In genomic region chr11:10302294-10302743, GRCh38 we compare ENCODE assay signal across 8 cellular contexts. TPM values are rescaled to one million over a fixed set of nuclear protein-coding genes. Genes with fewer than 3 reads are reported as not detected.
DNase-seq lines count a peak whose midpoint lies in the region; ATAC-seq, FAIRE-seq and TF ChIP-seq lines count a peak whose summit lies in the region.

No MANE protein-coding gene starts in this region.

- TF ChIP-seq POLR2A in A549 (IDR thresholded peaks at IDR 0.05; ENCODE audit: low read length) (no peak), right lobe of liver (IDR thresholded peaks at IDR 0.05) (no peak)

- ATAC-seq in A549 (no peak), right lobe of liver (peak in 1 of 4 donors; percentile 3), GM21528 (IDR thresholded peaks at IDR 0.05; ENCODE audit: low FRiP score, unreplicated experiment) (no peak)

- DNase-seq in A549 (ENCODE audit: low read depth in 1 of 2, low spot score in 1 of 2) (no peak), HL-60 (ENCODE audit: low read depth in 1 of 2, low spot score in 1 of 2) (no peak), right lobe of liver (peak in 1 of 3 donors; percentile 24), Ammon's horn (ENCODE audit: low spot score) (no peak), SKM-1 (lab: John Stamatoyannopoulos, UW; ENCODE audit: unreplicated experiment) (no peak)

- peaks cover 0 to 3% (median 0%) of the 10 kb centered on the region in 5 experiments for H3K9me3 Mint-ChIP-seq in brain

- peak overlapping the region; percentile 92 for H3K4me2 ChIP-seq in A549

- H3K4me1 Mint-ChIP-seq in brain = peaks cover 43% of the 10 kb centered on the region

- intact Hi-C loops in right lobe of liver (cut with DNase I) = no loop called here

- peak overlapping the region in 4 of 5 experiments; percentile 80 to 99 (median 94) for H3K27ac Mint-ChIP-seq in brain

- no peaks in the 10 kb centered on the region for H3K36me3 ChIP-seq in right lobe of liver
- no peaks in the 10 kb centered on the region for H3K36me3 ChIP-seq in urinary bladder (ENCODE audit: insufficient read depth)

- TF ChIP-seq CTCF in A549 (IDR thresholded peaks at IDR 0.05) (no peak), HL-60 (IDR thresholded peaks at IDR 0.05; ENCODE audit: insufficient read depth, low read length) (no peak), brain (conservative IDR thresholded peaks at IDR 0.05) (no peak), right lobe of liver (IDR thresholded peaks at IDR 0.05) (no peak)

- peak overlapping the region; percentile 91 to 100 (median 98) for H3K4me3 Mint-ChIP-seq in brain

- H3K27me3 Mint-ChIP-seq in brain = peaks cover 90% of the 10 kb centered on the region

- peak overlapping the region; percentile 75 for H3K4me3 ChIP-seq in A549
- H3K4me3 ChIP-seq in HL-60 (replicated peaks; ENCODE audit: insufficient read depth, low read length) = peak overlapping the region; percentile 56
- peak overlapping the region; percentile 66 to 73 (median 72) for H3K4me3 ChIP-seq in right lobe of liver
- H3K4me3 ChIP-seq in urinary bladder (ENCODE audit: low read depth, low read length) = peak overlapping the region; percentile 77

- 27% methylated on average over 13 of the region's 13 CpGs for WGBS in A549 (ENCODE audit: missing lambda C conversion rate)
- WGBS in right lobe of liver (ENCODE audit: insufficient coverage, low coverage, low lambda C conversion rate, missing lambda C conversion rate) = 25% methylated on average over 12 of the region's 13 CpGs
- 38% methylated on average over 13 of the region's 13 CpGs for WGBS in urinary bladder

- H3K27me3 ChIP-seq in HL-60 (ENCODE audit: insufficient read depth, poor library complexity, severe bottlenecking) = no peaks in the 10 kb centered on the region
- no peaks in the 10 kb centered on the region for H3K27me3 ChIP-seq in right lobe of liver

- POLR2A ChIA-PET in A549 (lab: Yijun Ruan, JAX) = interaction anchor here (0.6 to 5.0 kb wide), 6 partner anchors 14 to 544 kb away, joined by 3 to 53 read pairs (median 3); partner anchors contain the start of gene EIF4G2

- no peak for TF ChIP-seq RAD21 in A549 (conservative IDR thresholded peaks at IDR 0.05 in 1 of 2, IDR thresholded peaks at IDR 0.05 in 1 of 2)

- H3K27ac ChIP-seq in A549 = peak overlapping the region; percentile 94
- H3K27ac ChIP-seq in HL-60 (replicated peaks) = peak overlapping the region; percentile 66
- peak overlapping the region; percentile 88 to 91 (median 89) for H3K27ac ChIP-seq in right lobe of liver
- peak overlapping the region; percentile 90 for H3K27ac ChIP-seq in urinary bladder (ENCODE audit: low read depth)

- CTCF ChIA-PET in A549 (lab: Yijun Ruan, JAX) = interaction anchor here (0.6 to 11.0 kb wide), 7 partner anchors 11 to 543 kb away, joined by 3 to 188 read pairs (median 11); no protein-coding TSS in a partner anchor

- H3K4me1 ChIP-seq in A549 = peaks cover 13% of the 10 kb centered on the region
- H3K4me1 ChIP-seq in right lobe of liver = peaks cover 0 to 17% (median 2%) of the 10 kb centered on the region in 4 donors
- peaks cover 1% of the 10 kb centered on the region for H3K4me1 ChIP-seq in urinary bladder (ENCODE audit: insufficient read depth)

- TF ChIP-seq EP300 in A549 (IDR thresholded peaks at IDR 0.05) = no peak

- peaks cover 8% of the 10 kb centered on the region for H3K36me3 Mint-ChIP-seq in brain

- FAIRE-seq in A549 (lab: Jason Lieb, UNC) = no peak

- H3K9me3 ChIP-seq in A549 (no peaks in the 10 kb centered on the region), right lobe of liver (no peaks in the 10 kb centered on the region)

TF ChIP-seq in A549, 52 proteins besides CTCF, POLR2A, EP300 and RAD21:
- no peak for TF ChIP-seq CBX8 (IDR thresholded peaks at IDR 0.05)
- TF ChIP-seq, protein P1, sequence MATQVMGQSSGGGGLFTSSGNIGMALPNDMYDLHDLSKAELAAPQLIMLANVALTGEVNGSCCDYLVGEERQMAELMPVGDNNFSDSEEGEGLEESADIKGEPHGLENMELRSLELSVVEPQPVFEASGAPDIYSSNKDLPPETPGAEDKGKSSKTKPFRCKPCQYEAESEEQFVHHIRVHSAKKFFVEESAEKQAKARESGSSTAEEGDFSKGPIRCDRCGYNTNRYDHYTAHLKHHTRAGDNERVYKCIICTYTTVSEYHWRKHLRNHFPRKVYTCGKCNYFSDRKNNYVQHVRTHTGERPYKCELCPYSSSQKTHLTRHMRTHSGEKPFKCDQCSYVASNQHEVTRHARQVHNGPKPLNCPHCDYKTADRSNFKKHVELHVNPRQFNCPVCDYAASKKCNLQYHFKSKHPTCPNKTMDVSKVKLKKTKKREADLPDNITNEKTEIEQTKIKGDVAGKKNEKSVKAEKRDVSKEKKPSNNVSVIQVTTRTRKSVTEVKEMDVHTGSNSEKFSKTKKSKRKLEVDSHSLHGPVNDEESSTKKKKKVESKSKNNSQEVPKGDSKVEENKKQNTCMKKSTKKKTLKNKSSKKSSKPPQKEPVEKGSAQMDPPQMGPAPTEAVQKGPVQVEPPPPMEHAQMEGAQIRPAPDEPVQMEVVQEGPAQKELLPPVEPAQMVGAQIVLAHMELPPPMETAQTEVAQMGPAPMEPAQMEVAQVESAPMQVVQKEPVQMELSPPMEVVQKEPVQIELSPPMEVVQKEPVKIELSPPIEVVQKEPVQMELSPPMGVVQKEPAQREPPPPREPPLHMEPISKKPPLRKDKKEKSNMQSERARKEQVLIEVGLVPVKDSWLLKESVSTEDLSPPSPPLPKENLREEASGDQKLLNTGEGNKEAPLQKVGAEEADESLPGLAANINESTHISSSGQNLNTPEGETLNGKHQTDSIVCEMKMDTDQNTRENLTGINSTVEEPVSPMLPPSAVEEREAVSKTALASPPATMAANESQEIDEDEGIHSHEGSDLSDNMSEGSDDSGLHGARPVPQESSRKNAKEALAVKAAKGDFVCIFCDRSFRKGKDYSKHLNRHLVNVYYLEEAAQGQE (IDR thresholded peaks at IDR 0.05) = peak; percentile 17; the same call in 1 of the 2 replicates
- no peak for TF ChIP-seq CHD2 (IDR thresholded peaks at IDR 0.05; ENCODE audit: low read length, partially characterized antibody)
- TF ChIP-seq HOXB13 (CRISPR knock-in tag; IDR thresholded peaks at IDR 0.05; ENCODE audit: low read depth) = no peak
- TF ChIP-seq, protein P2, sequence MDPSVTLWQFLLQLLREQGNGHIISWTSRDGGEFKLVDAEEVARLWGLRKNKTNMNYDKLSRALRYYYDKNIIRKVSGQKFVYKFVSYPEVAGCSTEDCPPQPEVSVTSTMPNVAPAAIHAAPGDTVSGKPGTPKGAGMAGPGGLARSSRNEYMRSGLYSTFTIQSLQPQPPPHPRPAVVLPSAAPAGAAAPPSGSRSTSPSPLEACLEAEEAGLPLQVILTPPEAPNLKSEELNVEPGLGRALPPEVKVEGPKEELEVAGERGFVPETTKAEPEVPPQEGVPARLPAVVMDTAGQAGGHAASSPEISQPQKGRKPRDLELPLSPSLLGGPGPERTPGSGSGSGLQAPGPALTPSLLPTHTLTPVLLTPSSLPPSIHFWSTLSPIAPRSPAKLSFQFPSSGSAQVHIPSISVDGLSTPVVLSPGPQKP (IDR thresholded peaks at IDR 0.05; ENCODE audit: low read depth, low read length) = no peak
- no peak for TF ChIP-seq KDM5A (IDR thresholded peaks at IDR 0.05)

RNA-seq across cellular contexts. Expression of gene ADM, which starts 2.6 kb away (rescaled TPM):
- 69.4 and 72.1 TPM in 2 replicates for polyA plus RNA-seq in A549 (2011; rRNA removed)
- 212 and 216 TPM in 2 replicates for polyA plus RNA-seq in A549 (2012; cell fraction: cytosol; rRNA removed)
- polyA plus RNA-seq in A549 (2012; cell fraction: nucleus; rRNA removed) = 370 and 459 TPM in 2 replicates
- polyA plus RNA-seq in A549 (2017; fragmentation: RNase III; extraction: RNeasy Plus Mini Kit Qiagen cat#74134 plus additional on column Dnase treatment) = 65.8 to 91.3 TPM (median 66.3 TPM) in 3 replicates
- 75.4 and 88.9 TPM in 2 replicates for polyA minus RNA-seq in A549 (2011; rRNA and poly(A)+ RNA removed)
- 7.8 TPM for polyA plus RNA-seq in brain (ENCODE audit: insufficient read depth, low read depth, low replicate concordance)
- total RNA-seq in right lobe of liver = 10 to 100 TPM in 5 of 6 experiments, 1 to 10 TPM in 1; 7.9 to 82.6 (median 21.6) TPM
- 28.2 TPM for total RNA-seq in urinary bladder
- 47.2 TPM for polyA plus RNA-seq in urinary bladder

RNA-seq across cellular contexts. Expression of gene SBF2, which starts 8.3 kb away (rescaled TPM):
- polyA plus RNA-seq in A549 (2011; rRNA removed) = 49.6 and 59.0 TPM in 2 replicates
- 12.9 and 14.6 TPM in 2 replicates for polyA plus RNA-seq in A549 (2012; cell fraction: cytosol; rRNA removed)
- polyA plus RNA-seq in A549 (2012; cell fraction: nucleus; rRNA removed) = 15.8 and 20.3 TPM in 2 replicates
- 11.1 to 12.5 TPM (median 11.9 TPM) in 3 replicates for polyA plus RNA-seq in A549 (2017; fragmentation: RNase III; extraction: RNeasy Plus Mini Kit Qiagen cat#74134 plus additional on column Dnase treatment)
- 62.9 and 71.0 TPM in 2 replicates for polyA minus RNA-seq in A549 (2011; rRNA and poly(A)+ RNA removed)
- 13.1 TPM for polyA plus RNA-seq in brain (ENCODE audit: insufficient read depth, low read depth, low replicate concordance)
- 10 to 100 TPM; 13.7 to 28.4 (median 21.3) TPM for total RNA-seq in right lobe of liver
- total RNA-seq in urinary bladder = 114 TPM
- polyA plus RNA-seq in urinary bladder = 27.8 TPM
